ENCODE assay signal across 12 cellular contexts in genomic region chr2:152566034-152566727, GRCh38.
DNase-seq lines count a peak whose midpoint lies in the region; ATAC-seq, FAIRE-seq and TF ChIP-seq lines count a peak whose summit lies in the region.
"Had no signal": no experiment of that assay in that cellular context is flagged by ENCODE, and none has a peak within 500 bp of the region (broad histone marks: within the 10 kb centered on the region; RNA-seq: fewer than 3 reads in every experiment).

No MANE protein-coding gene starts in this region.

- WGBS in smooth muscle cell (ENCODE audit: low lambda C conversion rate) = 17% methylated on average over 5 of the region's 5 CpGs
- 70 to 88% methylated on average over 5 of the region's 5 CpGs for WGBS in sigmoid colon, 2 donors

- H3K4me2 ChIP-seq in smooth muscle cell = peak overlapping the region; percentile 24

- H3K36me3 ChIP-seq in smooth muscle cell (ENCODE audit: low read depth) = no peaks in the 10 kb centered on the region
- H3K36me3 ChIP-seq in sigmoid colon = peaks cover 0 to 6% (median 0%) of the 10 kb centered on the region in 4 donors

- no peak overlapping the region for H2AFZ ChIP-seq in smooth muscle cell (ENCODE audit: low read depth)

- peaks cover 3% of the 10 kb centered on the region for H3K79me2 ChIP-seq in smooth muscle cell (ENCODE audit: low read depth)

- H3K27me3 ChIP-seq in smooth muscle cell (ENCODE audit: low read depth) = no peaks in the 10 kb centered on the region
- no peaks in the 10 kb centered on the region for H3K27me3 ChIP-seq in sigmoid colon

- ATAC-seq in HG02798 (IDR thresholded peaks at IDR 0.05; ENCODE audit: poor library complexity, unreplicated experiment) (peak; percentile 59), HG03565 (IDR thresholded peaks at IDR 0.05; ENCODE audit: unreplicated experiment) (peak; percentile 59)

- intact Hi-C loops in sigmoid colon (cut with DNase I) = no loop called here

- peak; percentile 59 for FAIRE-seq in GM19239 (lab: Jason Lieb, UNC)

- DNase-seq in GM19239 (ENCODE audit: insufficient read length, low spot score) (no peak), smooth muscle cell (lab: John Stamatoyannopoulos, UW; ENCODE audit: unreplicated experiment) (no peak), sigmoid colon (no peak), HK-2 (ENCODE audit: unreplicated experiment) (no peak), LoVo (ENCODE audit: low spot score) (no peak), NCI-H1105 (lab: John Stamatoyannopoulos, UW) (no peak)
- DNase-seq: activated effector memory CD4-positive, alpha-beta T cell treated with Interleukin-2 at 50 U/mL for 16 hours; cortex of kidney; hypothalamus; OCI-M1 had no signal

- H3K9me3 ChIP-seq in smooth muscle cell (replicated peaks; ENCODE audit: low read depth) = no peaks in the 10 kb centered on the region
- H3K9me3 ChIP-seq in sigmoid colon = no peaks in the 10 kb centered on the region

- H3K4me1 ChIP-seq in smooth muscle cell (ENCODE audit: low read depth) = peaks cover 2% of the 10 kb centered on the region
- H3K4me1 ChIP-seq in sigmoid colon = no peaks in the 10 kb centered on the region

- no peaks in the 10 kb centered on the region for H4K20me1 ChIP-seq in smooth muscle cell (ENCODE audit: low read depth)

- TF ChIP-seq POLR2A in sigmoid colon (IDR thresholded peaks at IDR 0.05) = no peak

- H3K4me3 ChIP-seq in smooth muscle cell (no peak overlapping the region), sigmoid colon (no peak overlapping the region)

- no peak overlapping the region for H3K9ac ChIP-seq in smooth muscle cell (ENCODE audit: low read depth)

- no peak for TF ChIP-seq EP300 in sigmoid colon (IDR thresholded peaks at IDR 0.05)

- peak overlapping the region; percentile 83 for H3K27ac ChIP-seq in smooth muscle cell (ENCODE audit: low read depth)
- H3K27ac ChIP-seq in sigmoid colon = no peak overlapping the region

- no peaks in the 10 kb centered on the region for H3F3A ChIP-seq in smooth muscle cell (ENCODE audit: low read depth)

- TF ChIP-seq CTCF in smooth muscle cell (IDR thresholded peaks at IDR 0.05; ENCODE audit: borderline replicate concordance, insufficient read depth, poor library complexity, severe bottlenecking) (no peak), sigmoid colon (IDR thresholded peaks at IDR 0.05) (no peak)
